8 cellular contexts compared by ENCODE assay signal in genomic region chr5:176647870-176648466, GRCh38. TPM values are rescaled to one million over a fixed set of nuclear protein-coding genes. Genes with fewer than 3 reads are reported as not detected.
A peak's percentile ranks its signal among the peaks of the same experiment; 100 is the strongest.
DNase-seq lines count a peak whose midpoint lies in the region; ATAC-seq and TF ChIP-seq lines count a peak whose summit lies in the region.

No MANE protein-coding gene starts in this region.

- DNase-seq in NCI-H1417 (lab: John Stamatoyannopoulos, UW) (peak in 2 of 3 experiments; percentile 23 to 55), NCI-H1417 treated with DMSO at 0.1 percent for 48 hours (lab: John Stamatoyannopoulos, UW) (no peak), NCI-H748 (lab: John Stamatoyannopoulos, UW; ENCODE audit: unreplicated experiment) (peak; percentile 73), lower leg skin (ENCODE audit: low spot score in 2 of 2) (peak; percentile 43 to 91), tibial artery (peak; percentile 48 to 75), SHP77 treated with DMSO at 0.1 percent for 48 hours (lab: John Stamatoyannopoulos, UW) (no peak)
- DNase-seq in central memory CD8-positive, alpha-beta T cell (ENCODE audit: low spot score in 2 of 2) = no peak

- H3K36me3 Mint-ChIP-seq in central memory CD8-positive, alpha-beta T cell (ENCODE audit: insufficient read depth) = peaks cover 4% of the 10 kb centered on the region

- H3K9me3 ChIP-seq in tibial artery = no peaks in the 10 kb centered on the region

- H3K27ac Mint-ChIP-seq in central memory CD8-positive, alpha-beta T cell (ENCODE audit: low read depth) = peak overlapping the region; percentile 67

- no peak for TF ChIP-seq POLR2A in lower leg skin (IDR thresholded peaks at IDR 0.05)

- peaks cover 0 to 29% (median 17%) of the 10 kb centered on the region in 4 donors for H3K4me1 ChIP-seq in tibial artery

- H3K4me1 Mint-ChIP-seq in central memory CD8-positive, alpha-beta T cell = peaks cover 57% of the 10 kb centered on the region

- intact Hi-C loops in lower leg skin (cut with DNase I; ENCODE audit: low total_unique reads) (no loop called here), tibial artery (cut with DNase I; ENCODE audit: low total_unique reads) (loop anchor here (5.0 to 10.0 kb wide), 2 partner anchors 111 to 233 kb away; partner anchors contain the start of genes CLTB and RNF44)

- TF ChIP-seq CTCF in lower leg skin (IDR thresholded peaks at IDR 0.05) = no peak
- TF ChIP-seq CTCF in tibial artery (IDR thresholded peaks at IDR 0.05) = no peak

- ATAC-seq in central memory CD8-positive, alpha-beta T cell (replicated peaks; ENCODE audit: extremely low read depth, poor library complexity, severe bottlenecking) = no peak
- ATAC-seq in HG02938 (IDR thresholded peaks at IDR 0.05; ENCODE audit: unreplicated experiment) = no peak

- no peaks in the 10 kb centered on the region for H3K27me3 ChIP-seq in tibial artery

- H3K27me3 Mint-ChIP-seq in central memory CD8-positive, alpha-beta T cell = no peaks in the 10 kb centered on the region

- peak overlapping the region; percentile 73 for H3K4me3 Mint-ChIP-seq in central memory CD8-positive, alpha-beta T cell

- peaks cover 4 to 9% (median 5%) of the 10 kb centered on the region in 3 donors for H3K36me3 ChIP-seq in tibial artery

- H3K4me3 ChIP-seq in lower leg skin (ENCODE audit: low read depth, poor library complexity, severe bottlenecking) (peak overlapping the region; percentile 62), tibial artery (peak overlapping the region; percentile 66 to 74)

- H3K9me3 Mint-ChIP-seq in central memory CD8-positive, alpha-beta T cell = no peaks in the 10 kb centered on the region

- 2 to 11% methylated on average over 11 to 14 of the region's 19 CpGs for WGBS in lower leg skin, 2 donors

- peak overlapping the region; percentile 70 to 81 for H3K27ac ChIP-seq in tibial artery

RNA-seq across cellular contexts. Expression of gene TSPAN17, which starts 0.7 kb away (rescaled TPM):
- total RNA-seq in lower leg skin = 10 to 100 TPM; 12.1 to 24.1 (median 15.6) TPM

RNA-seq across cellular contexts. Expression of gene EIF4E1B, which starts 17.5 kb away (rescaled TPM):
- not detected for total RNA-seq in lower leg skin

RNA-seq across cellular contexts. Expression of gene SNCB, which starts 17.6 kb away (rescaled TPM):
- total RNA-seq in lower leg skin = not detected

RNA-seq across cellular contexts. Expression of gene GPRIN1, which starts 38.0 kb away (rescaled TPM):
- 1 to 10 TPM in 3 of 4 donors, under 1 TPM in 1; 0.72 to 1.7 (median 1.5) TPM for total RNA-seq in lower leg skin

Comparison
In these comparisons a context has a peak if more than half of its experiments do, and no peak if none do; other contexts are left out.
1. DNase-seq: peak in NCI-H1417 (2 of 3), NCI-H748 (single experiment), lower leg skin (2 of 2) and tibial artery (2 of 2); none in NCI-H1417 treated with DMSO at 0.1 percent for 48 hours (single experiment), central memory CD8-positive, alpha-beta T cell (0 of 2) and SHP77 treated with DMSO at 0.1 percent for 48 hours (single experiment).